In genomic region chr11:128713595-128713994, GRCh38 we compare ENCODE assay signal across 11 cellular contexts. TPM values are rescaled to one million over a fixed set of nuclear protein-coding genes. Genes with fewer than 3 reads are reported as not detected.
DNase-seq lines count a peak whose midpoint lies in the region; ATAC-seq and TF ChIP-seq lines count a peak whose summit lies in the region.
"Had no signal": no experiment of that assay in that cellular context is flagged by ENCODE, and none has a peak within 500 bp of the region (broad histone marks: within the 10 kb centered on the region; RNA-seq: fewer than 3 reads in every experiment).

No MANE protein-coding gene starts in this region.

- no peaks in the 10 kb centered on the region for H3K27me3 Mint-ChIP-seq in activated CD8-positive, alpha-beta memory T cell treated with anti-CD3 and anti-CD28 coated beads, Interleukin-2, amount 10 ng/mL, durations not matched to agents 7 days and 5 days
- no peaks in the 10 kb centered on the region for H3K27me3 Mint-ChIP-seq in activated T-helper 1 cell treated with anti-CD3 and anti-CD28 coated beads, Interleukin-12 subunit alpha, Interleukin-12 subunit beta, Interleukin-2, Interleukin-4 antibody, amounts not matched to agents 30 ng/mL and 10 ng/mL and 1 ng/mL, durations not matched to agents 14 hours and 24 hours and 36 hours (ENCODE audit: insufficient read depth)

- intact Hi-C loops in activated T-helper 1 cell treated with anti-CD3 and anti-CD28 coated beads, Interleukin-12 subunit alpha, Interleukin-12 subunit beta, Interleukin-2, Interleukin-4 antibody, amounts not matched to agents 30 ng/mL and 10 ng/mL and 1 ng/mL, durations not matched to agents 14 hours and 24 hours and 36 hours (cut with micrococcal nuclease), result loop anchor here (1.0 kb wide), 1 partner anchor 9 kb away; no protein-coding TSS in a partner anchor

- H3K4me3 ChIP-seq in HL-60 (replicated peaks; ENCODE audit: insufficient read depth, low read length), result no peak overlapping the region
- no peak overlapping the region for H3K4me3 ChIP-seq in skeletal muscle tissue (ENCODE audit: low read length in 3 of 3)

- CTCF ChIA-PET in activated CD8-positive, alpha-beta memory T cell treated with anti-CD3 and anti-CD28 coated beads, Interleukin-2, amount 10 ng/mL, durations not matched to agents 7 days and 5 days (lab: Charles Lee), result interaction anchor here (0.9 to 2.6 kb wide), 5 partner anchors 10 to 44 kb away, joined by 3 to 11 read pairs (median 6); no protein-coding TSS in a partner anchor

- peak; percentile 22 for ATAC-seq in activated CD8-positive, alpha-beta memory T cell treated with anti-CD3 and anti-CD28 coated beads, Interleukin-2, amount 10 ng/mL, durations not matched to agents 7 days and 5 days
- no peak for ATAC-seq in GM21381 (IDR thresholded peaks at IDR 0.05; ENCODE audit: unreplicated experiment)

- no peak for DNase-seq in activated CD8-positive, alpha-beta memory T cell treated with anti-CD3 and anti-CD28 coated beads, Interleukin-2, amount 10 ng/mL, durations not matched to agents 7 days and 5 days
- DNase-seq in activated CD8-positive, alpha-beta memory T cell treated with anti-CD3 and anti-CD28 coated beads, Interleukin-2, amount 50 U/mL, for 48 hours, result no peak
- DNase-seq in HL-60 (ENCODE audit: low read depth in 1 of 2, low spot score in 1 of 2) (peak in 1 of 2 experiments; percentile 64), NCI-H446 treated with DMSO at 0.1 percent for 48 hours (lab: John Stamatoyannopoulos, UW) (no peak), NCI-H2171 treated with DMSO at 0.1 percent for 48 hours (lab: John Stamatoyannopoulos, UW) (no peak)
- DNase-seq in activated T-helper 1 cell treated with anti-CD3 and anti-CD28 coated beads, Interleukin-12 subunit alpha, Interleukin-12 subunit beta, Interleukin-2, Interleukin-4 antibody, amounts not matched to agents 30 ng/mL and 10 ng/mL and 1 ng/mL, durations not matched to agents 14 hours and 24 hours and 36 hours (ENCODE audit: low spot score), result no peak
- DNase-seq: glutamatergic neuron, NCI-H2029 treated with DMSO at 0.1 percent for 48 hours had no signal

- peaks cover 45% of the 10 kb centered on the region for H3K36me3 Mint-ChIP-seq in activated CD8-positive, alpha-beta memory T cell treated with anti-CD3 and anti-CD28 coated beads, Interleukin-2, amount 10 ng/mL, durations not matched to agents 7 days and 5 days
- H3K36me3 Mint-ChIP-seq in activated T-helper 1 cell treated with anti-CD3 and anti-CD28 coated beads, Interleukin-12 subunit alpha, Interleukin-12 subunit beta, Interleukin-2, Interleukin-4 antibody, amounts not matched to agents 30 ng/mL and 10 ng/mL and 1 ng/mL, durations not matched to agents 14 hours and 24 hours and 36 hours (ENCODE audit: low read depth), result peaks cover 23% of the 10 kb centered on the region

- H3K27me3 ChIP-seq in HL-60 (ENCODE audit: insufficient read depth, poor library complexity, severe bottlenecking) (no peaks in the 10 kb centered on the region), skeletal muscle tissue (ENCODE audit: control insufficient read depth in 3 of 3, insufficient read depth in 3 of 3, low read length in 3 of 3) (no peaks in the 10 kb centered on the region)

- H3K36me3 ChIP-seq in skeletal muscle tissue (ENCODE audit: control insufficient read depth in 3 of 3, insufficient read depth in 3 of 3, low read length in 3 of 3), result no peaks in the 10 kb centered on the region

- H3K9me3 ChIP-seq in skeletal muscle tissue (ENCODE audit: control insufficient read depth in 3 of 3, low read length in 3 of 3), result no peaks in the 10 kb centered on the region

- no peak for TF ChIP-seq CTCF in HL-60 (IDR thresholded peaks at IDR 0.05; ENCODE audit: insufficient read depth, low read length)

- H3K4me1 ChIP-seq in skeletal muscle tissue (ENCODE audit: control insufficient read depth in 3 of 3, insufficient read depth in 3 of 3, low read length in 3 of 3), result peaks cover 25 to 34% (median 27%) of the 10 kb centered on the region in 3 donors

- H3K27ac ChIP-seq in HL-60 (replicated peaks) (peak overlapping the region; percentile 21), skeletal muscle tissue (ENCODE audit: low read depth, low read length) (peak overlapping the region; percentile 40)
- H3K27ac ChIP-seq: VCaP had no signal

- H3K9me3 Mint-ChIP-seq in activated CD8-positive, alpha-beta memory T cell treated with anti-CD3 and anti-CD28 coated beads, Interleukin-2, amount 10 ng/mL, durations not matched to agents 7 days and 5 days (ENCODE audit: low read depth), result peaks cover 2% of the 10 kb centered on the region
- peaks cover 8% of the 10 kb centered on the region for H3K9me3 Mint-ChIP-seq in activated T-helper 1 cell treated with anti-CD3 and anti-CD28 coated beads, Interleukin-12 subunit alpha, Interleukin-12 subunit beta, Interleukin-2, Interleukin-4 antibody, amounts not matched to agents 30 ng/mL and 10 ng/mL and 1 ng/mL, durations not matched to agents 14 hours and 24 hours and 36 hours

- no peak overlapping the region for H3K9ac ChIP-seq in skeletal muscle tissue (ENCODE audit: low read depth in 1 of 3, low read length in 3 of 3)

- H3K4me3 Mint-ChIP-seq in activated CD8-positive, alpha-beta memory T cell treated with anti-CD3 and anti-CD28 coated beads, Interleukin-2, amount 10 ng/mL, durations not matched to agents 7 days and 5 days, result no peak overlapping the region
- H3K4me3 Mint-ChIP-seq in activated T-helper 1 cell treated with anti-CD3 and anti-CD28 coated beads, Interleukin-12 subunit alpha, Interleukin-12 subunit beta, Interleukin-2, Interleukin-4 antibody, amounts not matched to agents 30 ng/mL and 10 ng/mL and 1 ng/mL, durations not matched to agents 14 hours and 24 hours and 36 hours, result no peak overlapping the region

- H3K27ac Mint-ChIP-seq in activated CD8-positive, alpha-beta memory T cell treated with anti-CD3 and anti-CD28 coated beads, Interleukin-2, amount 10 ng/mL, durations not matched to agents 7 days and 5 days, result peak overlapping the region; percentile 37
- H3K27ac Mint-ChIP-seq in activated T-helper 1 cell treated with anti-CD3 and anti-CD28 coated beads, Interleukin-12 subunit alpha, Interleukin-12 subunit beta, Interleukin-2, Interleukin-4 antibody, amounts not matched to agents 30 ng/mL and 10 ng/mL and 1 ng/mL, durations not matched to agents 14 hours and 24 hours and 36 hours, result peak overlapping the region; percentile 10

- H3K4me1 Mint-ChIP-seq in activated CD8-positive, alpha-beta memory T cell treated with anti-CD3 and anti-CD28 coated beads, Interleukin-2, amount 10 ng/mL, durations not matched to agents 7 days and 5 days, result peaks cover 88% of the 10 kb centered on the region
- H3K4me1 Mint-ChIP-seq in activated T-helper 1 cell treated with anti-CD3 and anti-CD28 coated beads, Interleukin-12 subunit alpha, Interleukin-12 subunit beta, Interleukin-2, Interleukin-4 antibody, amounts not matched to agents 30 ng/mL and 10 ng/mL and 1 ng/mL, durations not matched to agents 14 hours and 24 hours and 36 hours (ENCODE audit: low read depth), result peaks cover 83% of the 10 kb centered on the region

RNA-seq across cellular contexts. Expression of gene FLI1, which starts 19.7 kb away (rescaled TPM):
- 100 to 1,000 TPM in 1 of 2 experiments, 10 to 100 TPM in 1; 85.0 to 105 TPM for total RNA-seq in activated CD8-positive, alpha-beta memory T cell treated with anti-CD3 and anti-CD28 coated beads, Interleukin-2, amount 10 ng/mL, durations not matched to agents 7 days and 5 days
- 40.7 and 41.5 TPM in 2 replicates for total RNA-seq in activated T-helper 1 cell treated with anti-CD3 and anti-CD28 coated beads, Interleukin-12 subunit alpha, Interleukin-12 subunit beta, Interleukin-2, Interleukin-4 antibody, amounts not matched to agents 30 ng/mL and 10 ng/mL and 1 ng/mL, durations not matched to agents 14 hours and 24 hours and 36 hours
- 9.4 TPM for total RNA-seq in skeletal muscle tissue
